Comparison of ENCODE assay signal across 17 cellular contexts in genomic region chr9:130117376-130117775, GRCh38. TPM values are rescaled to one million over a fixed set of nuclear protein-coding genes. Genes with fewer than 3 reads are reported as not detected.
A peak's percentile ranks its signal among the peaks of the same experiment; 100 is the strongest.
DNase-seq lines count a peak whose midpoint lies in the region; ATAC-seq and TF ChIP-seq lines count a peak whose summit lies in the region.
"Had no signal": no experiment of that assay in that cellular context is flagged by ENCODE, and none has a peak within 500 bp of the region (broad histone marks: within the 10 kb centered on the region; RNA-seq: fewer than 3 reads in every experiment).

No MANE protein-coding gene starts in this region.

- H3K9me3 ChIP-seq in HUES48 (ENCODE audit: control insufficient read depth, insufficient read depth, low read length): no peaks in the 10 kb centered on the region
- no peaks in the 10 kb centered on the region for H3K9me3 ChIP-seq in ascending aorta
- no peaks in the 10 kb centered on the region for H3K9me3 ChIP-seq in smooth muscle cell (replicated peaks; ENCODE audit: low read depth)
- H3K9me3 ChIP-seq in testis: no peaks in the 10 kb centered on the region

- H3K4me1 ChIP-seq in HUES48 (ENCODE audit: control insufficient read depth, insufficient read depth, low read length): peaks cover 25% of the 10 kb centered on the region
- peaks cover 0 to 17% of the 10 kb centered on the region in 2 donors for H3K4me1 ChIP-seq in ascending aorta
- peaks cover 28% of the 10 kb centered on the region for H3K4me1 ChIP-seq in smooth muscle cell (ENCODE audit: low read depth)
- no peaks in the 10 kb centered on the region for H3K4me1 ChIP-seq in testis

- no peak for TF ChIP-seq POLR2A in testis (IDR thresholded peaks at IDR 0.05)

- ATAC-seq in HG03280 (IDR thresholded peaks at IDR 0.05; ENCODE audit: unreplicated experiment): no peak
- ATAC-seq: Right ventricle myocardium inferior; stimulated activated naive CD8-positive, alpha-beta T cell treated with anti-CD3 and anti-CD28 coated beads, Interleukin-15, Interleukin-2, amounts not matched to agents 100 U/mL and 50 U/mL, for 24 hours had no signal

- TF ChIP-seq CTCF in ascending aorta (IDR thresholded peaks at IDR 0.05) (no peak), mesothelial cell of epicardium (IDR thresholded peaks at IDR 0.05; ENCODE audit: unreplicated experiment) (no peak), smooth muscle cell (IDR thresholded peaks at IDR 0.05; ENCODE audit: borderline replicate concordance, insufficient read depth, poor library complexity, severe bottlenecking) (no peak), testis (IDR thresholded peaks at IDR 0.05) (no peak)

- H3K4me2 ChIP-seq in smooth muscle cell: peak overlapping the region; percentile 13

- H3K27ac ChIP-seq in HUES48 (ENCODE audit: low read depth, low read length) (peak overlapping the region; percentile 56), ascending aorta (peak overlapping the region; percentile 31 to 56), smooth muscle cell (ENCODE audit: low read depth) (peak overlapping the region; percentile 91), testis (no peak overlapping the region)

- peaks cover 62% of the 10 kb centered on the region for H4K20me1 ChIP-seq in smooth muscle cell (ENCODE audit: low read depth)

- no peak overlapping the region for H3K4me3 Mint-ChIP-seq in mesothelial cell of epicardium
- H3K4me3 Mint-ChIP-seq: activated naive CD8-positive, alpha-beta T cell; T-helper 2 cell treated with Interferon-gamma antibody and Interleukin-4, amounts not matched to agents 5 μg/mL and 100 μg/mL, for 36 hours had no signal

- DNase-seq in ascending aorta (ENCODE audit: low spot score in 2 of 2) (no peak), mesothelial cell of epicardium (ENCODE audit: low spot score in 2 of 2, unreplicated experiment in 2 of 2) (no peak), smooth muscle cell (lab: John Stamatoyannopoulos, UW; ENCODE audit: unreplicated experiment) (no peak), testis (no peak), SW 1271 (lab: John Stamatoyannopoulos, UW) (no peak)
- no peak for DNase-seq in stimulated activated naive CD4-positive, alpha-beta T cell (lab: John Stamatoyannopoulos, UW)
- DNase-seq: AML-193; central memory CD4-positive, alpha-beta T cell; KG1; NCI-H1105; small intestine; stimulated activated naive CD8-positive, alpha-beta T cell treated with anti-CD3 and anti-CD28 coated beads, Interleukin-15, Interleukin-2, amounts not matched to agents 100 U/mL and 50 U/mL, for 24 hours had no signal

- H3K79me2 ChIP-seq in smooth muscle cell (ENCODE audit: low read depth): peaks cover 2% of the 10 kb centered on the region

- no peaks in the 10 kb centered on the region for H3K9me3 Mint-ChIP-seq in mesothelial cell of epicardium
- H3K9me3 Mint-ChIP-seq: T-helper 2 cell treated with Interferon-gamma antibody and Interleukin-4, amounts not matched to agents 5 μg/mL and 100 μg/mL, for 36 hours had no signal

- H3K9ac ChIP-seq in HUES48 (ENCODE audit: low read depth, low read length) (no peak overlapping the region), smooth muscle cell (ENCODE audit: low read depth) (peak overlapping the region; percentile 55)

- intact Hi-C loops in ascending aorta (cut with DNase I): no loop called here
- intact Hi-C loops in testis (cut with DNase I; ENCODE audit: low total_unique reads): loop anchor here (10.0 kb wide), 1 partner anchor 227 kb away; no protein-coding TSS in a partner anchor

- no peak overlapping the region for H2AFZ ChIP-seq in smooth muscle cell (ENCODE audit: low read depth)

- peak overlapping the region; percentile 21 for H3K27ac Mint-ChIP-seq in mesothelial cell of epicardium
- H3K27ac Mint-ChIP-seq: activated naive CD8-positive, alpha-beta T cell; T-helper 2 cell treated with Interferon-gamma antibody and Interleukin-4, amounts not matched to agents 5 μg/mL and 100 μg/mL, for 36 hours had no signal

- H3K4me1 Mint-ChIP-seq in mesothelial cell of epicardium: no peaks in the 10 kb centered on the region

- WGBS in smooth muscle cell (ENCODE audit: low lambda C conversion rate): 34% methylated on average over 9 of the region's 9 CpGs
- 89% methylated on average over 8 to 9 of the region's 9 CpGs for WGBS in testis, 2 donors

- H3K4me3 ChIP-seq in HUES48 (ENCODE audit: low read depth, low read length): no peak overlapping the region
- H3K4me3 ChIP-seq in ascending aorta: no peak overlapping the region
- H3K4me3 ChIP-seq in smooth muscle cell: no peak overlapping the region
- H3K4me3 ChIP-seq in testis: no peak overlapping the region

- H3K36me3 Mint-ChIP-seq in mesothelial cell of epicardium: peaks cover 31% of the 10 kb centered on the region

- H3K27me3 ChIP-seq in HUES48 (ENCODE audit: control insufficient read depth, insufficient read depth, low read length) (no peaks in the 10 kb centered on the region), ascending aorta (no peaks in the 10 kb centered on the region), smooth muscle cell (ENCODE audit: low read depth) (no peaks in the 10 kb centered on the region), testis (no peaks in the 10 kb centered on the region)

- H3K27me3 Mint-ChIP-seq in mesothelial cell of epicardium (ENCODE audit: low read depth): no peaks in the 10 kb centered on the region
- H3K27me3 Mint-ChIP-seq: activated naive CD8-positive, alpha-beta T cell had no signal

- H3K36me3 ChIP-seq in HUES48 (ENCODE audit: control insufficient read depth, insufficient read depth, low read length) (peaks cover 10% of the 10 kb centered on the region; the same call in 1 of the 2 replicates), ascending aorta (peaks cover 21% of the 10 kb centered on the region in 2 donors), smooth muscle cell (ENCODE audit: low read depth) (no peaks in the 10 kb centered on the region), testis (ENCODE audit: low read depth, missing control alignments) (no peaks in the 10 kb centered on the region)

- peaks cover 22% of the 10 kb centered on the region for H3F3A ChIP-seq in smooth muscle cell (ENCODE audit: low read depth)

RNA-seq across cellular contexts. Expression of gene NCS1, which starts 54.8 kb away (rescaled TPM):
- 34.7 TPM for total RNA-seq in ascending aorta
- total RNA-seq in mesothelial cell of epicardium: 44.7 to 47.1 TPM (median 44.8 TPM) in 3 replicates
- total RNA-seq in smooth muscle cell: 28.0 and 39.8 TPM in 2 replicates
- polyA plus RNA-seq in smooth muscle cell: 49.7 and 59.3 TPM in 2 replicates
- 1 to 10 TPM; 5.2 TPM for total RNA-seq in testis
- polyA plus RNA-seq in testis (ENCODE audit: insufficient read depth, low read depth, low replicate concordance): 13.0 TPM

Comparison
In these comparisons a context has a peak if more than half of its experiments do, and no peak if none do; other contexts are left out.
1. H3K27ac ChIP-seq: peak in HUES48 (single experiment), ascending aorta (2 of 2) and smooth muscle cell (single experiment); none in testis (0 of 2).